ENCODE assay signal across 15 cellular contexts in the genomic region with DNA sequence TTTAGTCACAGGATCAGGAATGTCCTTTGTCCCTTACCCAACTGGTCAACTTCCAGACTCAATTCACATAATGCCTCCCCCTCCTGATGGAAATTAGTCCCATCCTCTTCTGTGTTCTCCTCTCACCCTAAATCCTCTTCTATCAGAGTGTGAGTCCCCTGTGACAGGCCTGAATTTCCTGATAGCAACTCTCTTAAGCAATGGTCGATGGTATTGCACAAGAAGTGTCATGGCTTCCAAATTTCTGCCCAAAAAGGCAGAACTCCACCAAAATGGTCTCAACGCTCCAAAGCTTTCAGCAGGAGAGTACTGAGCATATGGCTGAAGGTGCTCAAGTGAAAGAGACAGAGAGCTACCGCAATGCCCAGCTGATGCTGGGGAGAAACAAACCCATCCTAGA. TPM values are rescaled to one million over a fixed set of nuclear protein-coding genes. Genes with fewer than 3 reads are reported as not detected.
DNase-seq lines count a peak whose midpoint lies in the region; ATAC-seq and FAIRE-seq lines count a peak whose summit lies in the region.
"Had no signal": no experiment of that assay in that cellular context is flagged by ENCODE, and none has a peak within 500 bp of the region (broad histone marks: within the 10 kb centered on the region; RNA-seq: fewer than 3 reads in every experiment).

No MANE protein-coding gene starts in this region.

- H3K27me3 ChIP-seq in CD4-positive, CD25-positive, alpha-beta regulatory T cell (ENCODE audit: control insufficient read depth, insufficient read depth, low read length): no peaks in the 10 kb centered on the region
- H3K27me3 ChIP-seq in mesendoderm (ENCODE audit: insufficient read depth, low read length, poor library complexity): no peaks in the 10 kb centered on the region
- H3K27me3 ChIP-seq: body of pancreas, suprapubic skin had no signal

- H3K9me3 ChIP-seq in CD4-positive, CD25-positive, alpha-beta regulatory T cell (ENCODE audit: control insufficient read depth in 2 of 2, low read length in 2 of 2): no peaks in the 10 kb centered on the region
- H3K9me3 ChIP-seq: body of pancreas, suprapubic skin had no signal

- peaks cover 35% of the 10 kb centered on the region for H3K79me2 ChIP-seq in mesendoderm (ENCODE audit: control insufficient read depth, insufficient read depth, low read length)

- no peak overlapping the region for H2BK15ac ChIP-seq in mesendoderm (replicated peaks; ENCODE audit: low read depth)

- no peak overlapping the region for H3K4me2 ChIP-seq in mesendoderm (ENCODE audit: low read length)

- H3K9me3 Mint-ChIP-seq in CD4-positive, CD25-positive, alpha-beta regulatory T cell: no peaks in the 10 kb centered on the region
- H3K9me3 Mint-ChIP-seq in IgD-negative memory B cell: no peaks in the 10 kb centered on the region
- no peaks in the 10 kb centered on the region for H3K9me3 Mint-ChIP-seq in activated naive CD8-positive, alpha-beta T cell treated with anti-CD3 and anti-CD28 coated beads, Interleukin-2, amount 50 U/mL, for 24 hours

- no CpG with 5 or more reads among the region's 3 CpGs for WGBS in mesendoderm (ENCODE audit: extremely low coverage, insufficient coverage, low lambda C conversion rate)

- H3K18ac ChIP-seq in mesendoderm (ENCODE audit: low read length): no peak overlapping the region

- H3K56ac ChIP-seq in mesendoderm (ENCODE audit: low read length): peak overlapping the region; percentile 11

- no peak for FAIRE-seq in HTR-8/SVneo (lab: Jason Lieb, UNC)
- FAIRE-seq: H54, RCC 7860 had no signal

- H3K4me3 Mint-ChIP-seq in CD4-positive, CD25-positive, alpha-beta regulatory T cell: peak overlapping the region; percentile 28 to 94 (median 61)
- H3K4me3 Mint-ChIP-seq in IgD-negative memory B cell: peak overlapping the region in 3 of 4 donors; percentile 21 to 93 (median 91)
- peak overlapping the region; percentile 95 for H3K4me3 Mint-ChIP-seq in activated naive CD8-positive, alpha-beta T cell treated with anti-CD3 and anti-CD28 coated beads, Interleukin-2, amount 50 U/mL, for 24 hours

- peak overlapping the region in 2 of 3 donors; percentile 1 to 50 for H3K27ac Mint-ChIP-seq in CD4-positive, CD25-positive, alpha-beta regulatory T cell
- no peak overlapping the region for H3K27ac Mint-ChIP-seq in IgD-negative memory B cell
- H3K27ac Mint-ChIP-seq in activated naive CD8-positive, alpha-beta T cell treated with anti-CD3 and anti-CD28 coated beads, Interleukin-2, amount 50 U/mL, for 24 hours: no peak overlapping the region

- H3K27me3 Mint-ChIP-seq in CD4-positive, CD25-positive, alpha-beta regulatory T cell: no peaks in the 10 kb centered on the region
- H3K27me3 Mint-ChIP-seq in IgD-negative memory B cell: no peaks in the 10 kb centered on the region
- H3K27me3 Mint-ChIP-seq in activated naive CD8-positive, alpha-beta T cell treated with anti-CD3 and anti-CD28 coated beads, Interleukin-2, amount 50 U/mL, for 24 hours: peaks cover 3% of the 10 kb centered on the region

- peaks cover 23% of the 10 kb centered on the region for H3K79me1 ChIP-seq in mesendoderm (ENCODE audit: low read length)

- peaks cover 11% of the 10 kb centered on the region for H3K36me3 Mint-ChIP-seq in CD4-positive, CD25-positive, alpha-beta regulatory T cell
- H3K36me3 Mint-ChIP-seq in IgD-negative memory B cell: peaks cover 4% of the 10 kb centered on the region
- peaks cover 11% of the 10 kb centered on the region for H3K36me3 Mint-ChIP-seq in activated naive CD8-positive, alpha-beta T cell treated with anti-CD3 and anti-CD28 coated beads, Interleukin-2, amount 50 U/mL, for 24 hours (ENCODE audit: low read depth)

- no peak overlapping the region for H2AK5ac ChIP-seq in mesendoderm (ENCODE audit: low read length)

- no peak overlapping the region for H4K8ac ChIP-seq in mesendoderm (ENCODE audit: low read depth, low read length)

- H3K9ac ChIP-seq in mesendoderm (ENCODE audit: low read length): no peak overlapping the region

- no peak for ATAC-seq in CD4-positive, CD25-positive, alpha-beta regulatory T cell (ENCODE audit: low read depth in 2 of 2)
- no peak for ATAC-seq in activated naive CD8-positive, alpha-beta T cell treated with anti-CD3 and anti-CD28 coated beads, Interleukin-2, amount 50 U/mL, for 24 hours
- ATAC-seq in GM18517 (IDR thresholded peaks at IDR 0.05; ENCODE audit: unreplicated experiment): no peak
- ATAC-seq: body of pancreas, right cardiac atrium had no signal

- peak overlapping the region; percentile 52 for H4K5ac ChIP-seq in mesendoderm (ENCODE audit: low read length)

- no peak overlapping the region for H2BK120ac ChIP-seq in mesendoderm (ENCODE audit: low read depth, low read length)

- peaks cover 16% of the 10 kb centered on the region for H3K36me3 ChIP-seq in CD4-positive, CD25-positive, alpha-beta regulatory T cell (ENCODE audit: control insufficient read depth, insufficient read depth, low read length)
- peaks cover 3% of the 10 kb centered on the region for H3K36me3 ChIP-seq in mesendoderm (ENCODE audit: control insufficient read depth, insufficient read depth, low read length)

- peaks cover 44% of the 10 kb centered on the region for H3K4me1 ChIP-seq in CD4-positive, CD25-positive, alpha-beta regulatory T cell (ENCODE audit: control insufficient read depth, insufficient read depth, low read length, poor library complexity, severe bottlenecking)
- H3K4me1 ChIP-seq in mesendoderm (ENCODE audit: control insufficient read depth, low read depth, low read length): peaks cover 15% of the 10 kb centered on the region

- peak overlapping the region; percentile 8 for H3K4me3 ChIP-seq in CD4-positive, CD25-positive, alpha-beta regulatory T cell (ENCODE audit: low read depth, low read length)
- H3K4me3 ChIP-seq in mesendoderm (ENCODE audit: low read length): no peak overlapping the region
- H3K4me3 ChIP-seq: body of pancreas, suprapubic skin had no signal

- H3K27ac ChIP-seq in CD4-positive, CD25-positive, alpha-beta regulatory T cell (ENCODE audit: insufficient read depth, low read length, poor library complexity, severe bottlenecking): no peak overlapping the region
- no peak overlapping the region for H3K27ac ChIP-seq in mesendoderm (ENCODE audit: low read depth, low read length)
- H3K27ac ChIP-seq: body of pancreas, suprapubic skin had no signal

- no peak overlapping the region for H3K4ac ChIP-seq in mesendoderm (ENCODE audit: low read depth, low read length)

- H2BK5ac ChIP-seq in mesendoderm (ENCODE audit: low read length): no peak overlapping the region

- peaks cover 39 to 65% (median 50%) of the 10 kb centered on the region in 4 donors for H3K4me1 Mint-ChIP-seq in CD4-positive, CD25-positive, alpha-beta regulatory T cell
- peaks cover 25 to 37% (median 28%) of the 10 kb centered on the region in 3 donors for H3K4me1 Mint-ChIP-seq in IgD-negative memory B cell
- H3K4me1 Mint-ChIP-seq in activated naive CD8-positive, alpha-beta T cell treated with anti-CD3 and anti-CD28 coated beads, Interleukin-2, amount 50 U/mL, for 24 hours: peaks cover 64% of the 10 kb centered on the region

- no peak for DNase-seq in CD4-positive, CD25-positive, alpha-beta regulatory T cell
- DNase-seq in activated naive CD8-positive, alpha-beta T cell treated with anti-CD3 and anti-CD28 coated beads, Interleukin-2, amount 50 U/mL, for 24 hours: no peak
- DNase-seq in mesendoderm: peak; percentile 42
- DNase-seq in HT-29 (ENCODE audit: low spot score): no peak
- no peak for DNase-seq in NCI-H1694 treated with DMSO at 0.1 percent for 48 hours (lab: John Stamatoyannopoulos, UW)
- no peak for DNase-seq in HTR-8/SVneo (ENCODE audit: insufficient read length, low spot score)
- DNase-seq: activated CD8-positive, alpha-beta memory T cell treated with anti-CD3 and anti-CD28 coated beads, Interleukin-2, amount 50 U/mL, for 4 hours; body of pancreas; NCI-H2029 treated with DMSO at 0.1 percent for 48 hours; right cardiac atrium had no signal

- H3K23ac ChIP-seq in mesendoderm (ENCODE audit: low read length): no peak overlapping the region

RNA-seq across cellular contexts. Expression of gene PREP, which starts 2.4 kb away (rescaled TPM):
- 33.8 TPM for total RNA-seq in CD4-positive, CD25-positive, alpha-beta regulatory T cell
- 10 to 100 TPM; 40.8 to 49.7 (median 41.8) TPM for polyA plus RNA-seq in CD4-positive, CD25-positive, alpha-beta regulatory T cell
- 19.9 TPM for polyA plus RNA-seq in IgD-negative memory B cell
- polyA plus RNA-seq in mesendoderm (2013, experiment 1 of 2): 74.9 TPM
- polyA plus RNA-seq in mesendoderm (2013, experiment 2 of 2): 72.8 TPM
- 14.0 and 15.0 TPM in 2 replicates for total RNA-seq in HT-29 (2014; rRNA removed; shearing (Covaris generic))

Comparison
In these comparisons a context has a peak if more than half of its experiments do, and no peak if none do; other contexts are left out.
1. H3K27ac Mint-ChIP-seq: peak in CD4-positive, CD25-positive, alpha-beta regulatory T cell (2 of 3); none in IgD-negative memory B cell (0 of 3) and activated naive CD8-positive, alpha-beta T cell treated with anti-CD3 and anti-CD28 coated beads, Interleukin-2, amount 50 U/mL, for 24 hours (single experiment).
2. Peak in every context shown above with its lines, with median percentiles within 50 percentile points of each other: H3K4me3 Mint-ChIP-seq.